1 cellular context compared by ENCODE assay signal in the genomic region with DNA sequence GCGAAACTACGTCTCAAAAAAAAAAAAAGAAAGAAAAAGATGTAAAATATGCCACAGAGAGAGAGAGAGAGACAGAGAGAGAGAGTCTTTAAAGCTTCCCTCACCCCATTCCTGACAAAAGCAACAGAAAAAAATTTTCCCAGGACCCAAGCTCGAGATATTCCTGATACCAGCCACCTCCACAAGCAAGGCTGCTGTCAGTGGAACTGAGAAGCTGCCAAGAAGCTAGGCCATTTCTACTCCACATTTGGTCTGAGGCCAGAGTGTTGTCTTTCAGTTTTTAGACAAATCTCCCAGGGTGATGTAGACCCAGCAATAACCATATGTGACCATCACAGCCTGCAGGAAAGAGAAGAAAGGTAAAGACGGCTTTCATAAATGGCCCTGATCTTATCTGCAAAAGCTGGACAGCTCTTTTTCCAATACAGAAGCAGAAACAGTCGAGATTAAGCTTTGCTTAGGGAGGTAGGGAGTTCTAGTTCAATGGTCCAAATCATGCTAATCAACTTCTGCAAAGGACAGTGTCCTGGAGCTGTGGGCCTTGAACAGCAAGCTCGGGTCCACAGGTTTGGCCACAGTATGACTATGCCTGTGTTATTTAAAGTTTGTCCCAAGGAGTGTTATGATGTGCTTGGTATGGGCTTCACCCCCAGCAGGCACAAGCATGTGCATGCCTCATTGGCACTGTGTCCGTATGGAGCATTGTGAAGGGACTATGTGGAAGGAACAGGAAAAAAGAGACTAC.
A peak's percentile ranks its signal among the peaks of the same experiment; 100 is the strongest.
TF ChIP-seq lines count a peak whose summit lies in the region.

No MANE protein-coding gene starts in this region.

TF ChIP-seq in SK-N-SH treated with all-trans-retinoic acid at 6 μM for 48 hours, 23 proteins besides CTCF, POLR2A, EP300 and RAD21 (continued from another document):
- TF ChIP-seq ISL1 (CRISPR knock-in tag; IDR thresholded peaks at IDR 0.05) = peak; percentile 39
TF ChIP-seq in SK-N-SH treated with all-trans-retinoic acid at 6 μM for 48 hours: peak in this region for 2.
